ENCODE assay signal across 7 cellular contexts in genomic region chr20:47210470-47210869, GRCh38.
"Had no signal": no experiment of that assay in that cellular context is flagged by ENCODE, and none has a peak within 500 bp of the region (broad histone marks: within the 10 kb centered on the region; RNA-seq: fewer than 3 reads in every experiment).

No MANE protein-coding gene starts in this region.

- H3K4me3 ChIP-seq: GM23338 had no signal

- ATAC-seq: GM23338 had no signal

- H2AFZ ChIP-seq: GM23338 had no signal

- FAIRE-seq: H1, H54 had no signal

- H3K4me2 ChIP-seq: GM23338 had no signal

- DNase-seq: H9, HCEC 1CT, IMR-90, KBM-7 had no signal
